18 cellular contexts compared by ENCODE assay signal in genomic region chr10:73366381-73367298, GRCh38. TPM values are rescaled to one million over a fixed set of nuclear protein-coding genes. Genes with fewer than 3 reads are reported as not detected.
DNase-seq lines count a peak whose midpoint lies in the region; ATAC-seq and TF ChIP-seq lines count a peak whose summit lies in the region.
"Had no signal": no experiment of that assay in that cellular context is flagged by ENCODE, and none has a peak within 500 bp of the region (broad histone marks: within the 10 kb centered on the region; RNA-seq: fewer than 3 reads in every experiment).

No MANE protein-coding gene starts in this region.

- intact Hi-C loops in activated CD8-positive, alpha-beta T cell treated with anti-CD3 and anti-CD28 coated beads for 36 hours (cut with micrococcal nuclease) = no loop called here
- intact Hi-C loops in activated B cell treated with CpG ODN at 0.5 μM for 24 hours (cut with micrococcal nuclease) = no loop called here

- H3K36me3 Mint-ChIP-seq in activated CD8-positive, alpha-beta T cell treated with anti-CD3 and anti-CD28 coated beads for 36 hours (ENCODE audit: low read depth) = peaks cover 37% of the 10 kb centered on the region
- H3K36me3 Mint-ChIP-seq in activated CD8-positive, alpha-beta T cell treated with anti-CD3 and anti-CD28 coated beads, Interleukin-2, amount 10 ng/mL, durations not matched to agents 7 days and 5 days (ENCODE audit: low read depth) = peaks cover 44% of the 10 kb centered on the region
- peaks cover 53% of the 10 kb centered on the region for H3K36me3 Mint-ChIP-seq in activated B cell treated with CpG ODN at 0.5 μM for 24 hours (ENCODE audit: low read depth)
- peaks cover 70% of the 10 kb centered on the region for H3K36me3 Mint-ChIP-seq in stimulated activated effector memory CD8-positive, alpha-beta T cell treated with anti-CD3 and anti-CD28 coated beads, Interleukin-12 subunit alpha, Interleukin-12 subunit beta, amount 100 ng/mL, for 72 hours

- no peak for ATAC-seq in activated CD8-positive, alpha-beta T cell treated with anti-CD3 and anti-CD28 coated beads for 36 hours
- no peak for ATAC-seq in activated CD8-positive, alpha-beta T cell treated with anti-CD3 and anti-CD28 coated beads, Interleukin-2, amount 10 ng/mL, durations not matched to agents 7 days and 5 days
- peak; percentile 63 for ATAC-seq in HG03135 (IDR thresholded peaks at IDR 0.05; ENCODE audit: unreplicated experiment)
- ATAC-seq in activated B cell treated with CpG ODN at 0.5 μM for 24 hours (ENCODE audit: low read depth) = peak; percentile 14
- peak; percentile 41 for ATAC-seq in stimulated activated effector memory CD8-positive, alpha-beta T cell treated with anti-CD3 and anti-CD28 coated beads, Interleukin-12 subunit alpha, Interleukin-12 subunit beta, amount 100 ng/mL, for 72 hours

- no peak overlapping the region for H3K4me3 Mint-ChIP-seq in activated CD8-positive, alpha-beta T cell treated with anti-CD3 and anti-CD28 coated beads for 36 hours
- H3K4me3 Mint-ChIP-seq in activated CD8-positive, alpha-beta T cell treated with anti-CD3 and anti-CD28 coated beads, Interleukin-2, amount 10 ng/mL, durations not matched to agents 7 days and 5 days = no peak overlapping the region
- H3K4me3 Mint-ChIP-seq in activated B cell treated with CpG ODN at 0.5 μM for 24 hours = no peak overlapping the region
- H3K4me3 Mint-ChIP-seq in stimulated activated effector memory CD8-positive, alpha-beta T cell treated with anti-CD3 and anti-CD28 coated beads, Interleukin-12 subunit alpha, Interleukin-12 subunit beta, amount 100 ng/mL, for 72 hours = no peak overlapping the region
- H3K4me3 Mint-ChIP-seq: brain; CD8-positive, alpha-beta memory T cell had no signal

- DNase-seq in activated CD8-positive, alpha-beta T cell treated with anti-CD3 and anti-CD28 coated beads for 36 hours = no peak
- DNase-seq in activated CD8-positive, alpha-beta T cell treated with anti-CD3 and anti-CD28 coated beads, Interleukin-2, amount 10 ng/mL, durations not matched to agents 7 days and 5 days = no peak
- DNase-seq in activated B cell treated with CpG ODN at 0.5 μM for 24 hours (no peak), SKM-1 (lab: John Stamatoyannopoulos, UW; ENCODE audit: unreplicated experiment) (no peak), HAP-1 (ENCODE audit: low spot score in 2 of 2) (no peak)
- no peak for DNase-seq in stimulated activated effector memory CD8-positive, alpha-beta T cell treated with anti-CD3 and anti-CD28 coated beads, Interleukin-12 subunit alpha, Interleukin-12 subunit beta, amount 100 ng/mL, for 72 hours (ENCODE audit: low spot score in 2 of 2)
- DNase-seq in stimulated activated CD4-positive, alpha-beta T cell treated with anti-CD3 and anti-CD28 coated beads, Interleukin-4, amount 100 ng/mL, for 1 hour = no peak
- DNase-seq: activated CD8-positive, alpha-beta memory T cell treated with anti-CD3 and anti-CD28 coated beads for 24 hours; CD8-positive, alpha-beta memory T cell; MG63; NCI-H187 treated with DMSO at 0.1 percent for 48 hours; NCI-H510A treated with DMSO at 0.1 percent for 48 hours; SJCRH30; spleen; stomach; T1000 had no signal

- no peaks in the 10 kb centered on the region for H3K9me3 ChIP-seq in HAP-1
- H3K9me3 ChIP-seq: MG63, SJCRH30, stomach had no signal

- H3K4me1 ChIP-seq in HAP-1 = no peaks in the 10 kb centered on the region
- H3K4me1 ChIP-seq: SJCRH30, spleen, stomach had no signal

- CTCF ChIA-PET in activated CD8-positive, alpha-beta T cell treated with anti-CD3 and anti-CD28 coated beads for 36 hours (lab: Charles Lee) = no interaction called here
- CTCF ChIA-PET in activated CD8-positive, alpha-beta T cell treated with anti-CD3 and anti-CD28 coated beads, Interleukin-2, amount 10 ng/mL, durations not matched to agents 7 days and 5 days (lab: Charles Lee) = no interaction called here
- CTCF ChIA-PET in activated B cell treated with CpG ODN at 0.5 μM for 24 hours (lab: Charles Lee) = no interaction called here

- in situ Hi-C loops in HAP-1 (cut with MboI; ENCODE audit: low sequenced_read_pairs) = no loop called here

- H3K9me3 Mint-ChIP-seq in activated CD8-positive, alpha-beta T cell treated with anti-CD3 and anti-CD28 coated beads for 36 hours = no peaks in the 10 kb centered on the region
- no peaks in the 10 kb centered on the region for H3K9me3 Mint-ChIP-seq in activated CD8-positive, alpha-beta T cell treated with anti-CD3 and anti-CD28 coated beads, Interleukin-2, amount 10 ng/mL, durations not matched to agents 7 days and 5 days (ENCODE audit: insufficient read depth)
- peaks cover 2% of the 10 kb centered on the region for H3K9me3 Mint-ChIP-seq in activated B cell treated with CpG ODN at 0.5 μM for 24 hours
- H3K9me3 Mint-ChIP-seq in stimulated activated effector memory CD8-positive, alpha-beta T cell treated with anti-CD3 and anti-CD28 coated beads, Interleukin-12 subunit alpha, Interleukin-12 subunit beta, amount 100 ng/mL, for 72 hours = no peaks in the 10 kb centered on the region

- POLR2A ChIA-PET in activated CD8-positive, alpha-beta T cell treated with anti-CD3 and anti-CD28 coated beads for 36 hours (lab: Charles Lee) = interaction anchor here (0.9 kb wide), 1 partner anchor 9 kb away, joined by 3 read pairs; no protein-coding TSS in a partner anchor
- POLR2A ChIA-PET in activated CD8-positive, alpha-beta T cell treated with anti-CD3 and anti-CD28 coated beads, Interleukin-2, amount 10 ng/mL, durations not matched to agents 7 days and 5 days (lab: Charles Lee) = interaction anchor here (1.1 to 1.3 kb wide), 2 partner anchors 8 to 10 kb away, joined by 3 read pairs; partner anchors contain the start of gene CFAP70
- POLR2A ChIA-PET in activated B cell treated with CpG ODN at 0.5 μM for 24 hours (lab: Charles Lee) = interaction anchor here (0.6 to 0.7 kb wide), 3 partner anchors 31 to 573 kb away, joined by 3 to 7 read pairs (median 5); no protein-coding TSS in a partner anchor

- TF ChIP-seq CTCF in activated CD8-positive, alpha-beta T cell treated with anti-CD3 and anti-CD28 coated beads for 36 hours (IDR thresholded peaks at IDR 0.05) = no peak
- TF ChIP-seq CTCF in activated B cell treated with CpG ODN at 0.5 μM for 24 hours (IDR thresholded peaks at IDR 0.05) = no peak

- peaks cover 17% of the 10 kb centered on the region for H3K36me3 ChIP-seq in HAP-1 (replicated peaks)

- no peak overlapping the region for H3K4me3 ChIP-seq in HAP-1
- H3K4me3 ChIP-seq: MG63, SJCRH30, spleen, stomach had no signal

- H3K27me3 ChIP-seq in HAP-1 (ENCODE audit: low read depth) = no peaks in the 10 kb centered on the region
- H3K27me3 ChIP-seq: MG63, SJCRH30, spleen, stomach had no signal

- peaks cover 10% of the 10 kb centered on the region for H3K4me1 Mint-ChIP-seq in activated CD8-positive, alpha-beta T cell treated with anti-CD3 and anti-CD28 coated beads for 36 hours (ENCODE audit: low read depth)
- H3K4me1 Mint-ChIP-seq in activated CD8-positive, alpha-beta T cell treated with anti-CD3 and anti-CD28 coated beads, Interleukin-2, amount 10 ng/mL, durations not matched to agents 7 days and 5 days (ENCODE audit: low read depth) = peaks cover 7% of the 10 kb centered on the region
- peaks cover 12% of the 10 kb centered on the region for H3K4me1 Mint-ChIP-seq in activated B cell treated with CpG ODN at 0.5 μM for 24 hours
- H3K4me1 Mint-ChIP-seq in stimulated activated effector memory CD8-positive, alpha-beta T cell treated with anti-CD3 and anti-CD28 coated beads, Interleukin-12 subunit alpha, Interleukin-12 subunit beta, amount 100 ng/mL, for 72 hours = peaks cover 6% of the 10 kb centered on the region
- H3K4me1 Mint-ChIP-seq: brain; CD8-positive, alpha-beta memory T cell had no signal

- H3K27me3 Mint-ChIP-seq in activated CD8-positive, alpha-beta T cell treated with anti-CD3 and anti-CD28 coated beads for 36 hours = no peaks in the 10 kb centered on the region
- H3K27me3 Mint-ChIP-seq in activated CD8-positive, alpha-beta T cell treated with anti-CD3 and anti-CD28 coated beads, Interleukin-2, amount 10 ng/mL, durations not matched to agents 7 days and 5 days (ENCODE audit: low read depth) = no peaks in the 10 kb centered on the region
- no peaks in the 10 kb centered on the region for H3K27me3 Mint-ChIP-seq in activated B cell treated with CpG ODN at 0.5 μM for 24 hours
- H3K27me3 Mint-ChIP-seq: brain; CD8-positive, alpha-beta memory T cell had no signal

- H3K27ac Mint-ChIP-seq in activated CD8-positive, alpha-beta T cell treated with anti-CD3 and anti-CD28 coated beads for 36 hours = peak overlapping the region; percentile 4
- no peak overlapping the region for H3K27ac Mint-ChIP-seq in activated CD8-positive, alpha-beta T cell treated with anti-CD3 and anti-CD28 coated beads, Interleukin-2, amount 10 ng/mL, durations not matched to agents 7 days and 5 days
- peak overlapping the region; percentile 64 for H3K27ac Mint-ChIP-seq in activated B cell treated with CpG ODN at 0.5 μM for 24 hours
- peak overlapping the region; percentile 63 for H3K27ac Mint-ChIP-seq in stimulated activated effector memory CD8-positive, alpha-beta T cell treated with anti-CD3 and anti-CD28 coated beads, Interleukin-12 subunit alpha, Interleukin-12 subunit beta, amount 100 ng/mL, for 72 hours
- H3K27ac Mint-ChIP-seq: brain had no signal

RNA-seq across cellular contexts. Expression of gene CFAP70, which starts 8.0 kb away (rescaled TPM):
- total RNA-seq in activated CD8-positive, alpha-beta T cell treated with anti-CD3 and anti-CD28 coated beads for 36 hours = under 1 TPM; 0.51 to 0.59 TPM
- total RNA-seq in activated CD8-positive, alpha-beta T cell treated with anti-CD3 and anti-CD28 coated beads, Interleukin-2, amount 10 ng/mL, durations not matched to agents 7 days and 5 days = under 1 TPM; 0.40 to 0.57 TPM
- 1.2 and 1.7 TPM in 2 replicates for total RNA-seq in activated B cell treated with CpG ODN at 0.5 μM for 24 hours

RNA-seq across cellular contexts. Expression of gene ANXA7, which starts 47.2 kb away (rescaled TPM):
- 100 to 1,000 TPM; 101 to 103 TPM for total RNA-seq in activated CD8-positive, alpha-beta T cell treated with anti-CD3 and anti-CD28 coated beads for 36 hours
- total RNA-seq in activated CD8-positive, alpha-beta T cell treated with anti-CD3 and anti-CD28 coated beads, Interleukin-2, amount 10 ng/mL, durations not matched to agents 7 days and 5 days = 10 to 100 TPM; 85.0 to 87.1 TPM
- total RNA-seq in activated B cell treated with CpG ODN at 0.5 μM for 24 hours = 150 TPM in 2 replicates

Comparison
In these comparisons a context has a peak if more than half of its experiments do, and no peak if none do; other contexts are left out.
1. ATAC-seq: peak in HG03135 (single experiment), activated B cell treated with CpG ODN at 0.5 μM for 24 hours (single experiment) and stimulated activated effector memory CD8-positive, alpha-beta T cell treated with anti-CD3 and anti-CD28 coated beads, Interleukin-12 subunit alpha, Interleukin-12 subunit beta, amount 100 ng/mL, for 72 hours (single experiment); none in activated CD8-positive, alpha-beta T cell treated with anti-CD3 and anti-CD28 coated beads for 36 hours (single experiment) and activated CD8-positive, alpha-beta T cell treated with anti-CD3 and anti-CD28 coated beads, Interleukin-2, amount 10 ng/mL, durations not matched to agents 7 days and 5 days (single experiment).